1 cellular context compared by ENCODE assay signal in the genomic region with DNA sequence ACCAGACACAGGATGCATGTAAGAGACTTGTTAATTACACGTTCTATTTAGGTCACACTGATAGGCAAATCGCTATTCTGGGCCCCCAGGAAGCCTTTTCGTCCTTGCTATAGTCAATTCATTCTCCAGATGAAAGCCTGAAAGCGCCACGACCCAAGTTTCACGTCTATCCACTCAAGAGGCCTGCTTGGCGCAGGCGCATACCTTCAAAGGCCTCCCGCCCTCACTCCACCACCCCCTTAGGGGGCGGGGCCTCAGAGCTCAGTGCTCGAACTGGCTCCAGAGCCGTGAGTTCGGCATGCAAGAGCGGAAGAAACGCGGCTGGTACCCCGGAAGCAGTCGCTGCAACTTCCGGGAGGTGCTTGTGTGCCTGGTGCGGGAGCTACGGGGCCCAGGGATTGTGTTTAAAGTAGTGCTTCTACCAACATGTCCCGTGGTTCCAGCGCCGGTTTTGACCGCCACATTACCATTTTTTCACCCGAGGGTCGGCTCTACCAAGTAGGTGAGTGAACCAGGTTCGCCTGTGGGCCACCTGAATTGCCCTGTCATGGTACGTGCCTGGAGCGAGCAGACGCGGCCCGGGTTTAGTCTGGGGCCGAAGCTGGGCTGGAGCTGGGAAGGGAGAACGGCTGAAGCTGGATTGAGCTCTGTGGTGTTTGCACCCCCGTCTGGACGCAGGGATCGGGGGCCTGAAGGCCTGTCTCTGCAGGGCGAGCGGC.
TF ChIP-seq lines count a peak whose summit lies in the region.

A gene (plus strand): TSS at position 332 of the 719 bp plus-strand sequence. CDS start 95 bp downstream, at position 427.

TF ChIP-seq in A549, 52 proteins besides CTCF, POLR2A, EP300 and RAD21 (continued from another document):
- TF ChIP-seq RFX5 (IDR thresholded peaks at IDR 0.05) (peak; percentile 54; the same call in 1 of the 2 replicates), CEBPB (IDR thresholded peaks at IDR 0.05) (peak in 1 of 2 experiments; percentile 43; a peak in 1 of 4 replicates)
TF ChIP-seq in A549: peak in this region for 13.
